ENCODE assay signal across 14 cellular contexts in genomic region chr22:45971389-45972028, GRCh38. TPM values are rescaled to one million over a fixed set of nuclear protein-coding genes. Genes with fewer than 3 reads are reported as not detected.
DNase-seq lines count a peak whose midpoint lies in the region; ATAC-seq, FAIRE-seq and TF ChIP-seq lines count a peak whose summit lies in the region.
"Had no signal": no experiment of that assay in that cellular context is flagged by ENCODE, and none has a peak within 500 bp of the region (broad histone marks: within the 10 kb centered on the region; RNA-seq: fewer than 3 reads in every experiment).

No MANE protein-coding gene starts in this region.

- FAIRE-seq in endothelial cell of umbilical vein (lab: Jason Lieb, UNC): no peak

- intact Hi-C loops in right cardiac atrium (cut with DNase I): no loop called here
- intact Hi-C loops in cardiac septum (cut with DNase I): no loop called here
- intact Hi-C loops in endothelial cell of umbilical vein (cut with micrococcal nuclease): no loop called here
- intact Hi-C loops in vagina (cut with DNase I): no loop called here

- H3K36me3 Mint-ChIP-seq in nephron progenitor cell (ENCODE audit: low read depth): no peaks in the 10 kb centered on the region

- H3K4me3 ChIP-seq in right cardiac atrium (ENCODE audit: low read length) (peak overlapping the region; percentile 8), endothelial cell of umbilical vein (replicated peaks in 1 of 3; ENCODE audit: insufficient read depth in 1 of 3, low read depth in 1 of 3, low read length in 3 of 3) (no peak overlapping the region), vagina (peak overlapping the region; percentile 15 to 21)
- H3K4me3 ChIP-seq: colonic mucosa, HAP-1 had no signal

- no peaks in the 10 kb centered on the region for H3K9me1 ChIP-seq in endothelial cell of umbilical vein (replicated peaks; ENCODE audit: control insufficient read depth, extremely low read depth, insufficient read depth, low read length)

- H3K4me3 Mint-ChIP-seq in nephron progenitor cell: peak overlapping the region; percentile 79

- no TSS peak for BruUV-seq in endothelial cell of umbilical vein (replicated peaks; lab: Mats Ljungman, UMichigan)

- H3K27me3 Mint-ChIP-seq in nephron progenitor cell (ENCODE audit: low read depth, poor library complexity): peaks cover 97% of the 10 kb centered on the region

- no peak overlapping the region for H3K27ac ChIP-seq in right cardiac atrium (ENCODE audit: low read length)
- H3K27ac ChIP-seq in endothelial cell of umbilical vein (ENCODE audit: insufficient read depth, low read depth, low read length): no peak overlapping the region
- no peak overlapping the region for H3K27ac ChIP-seq in vagina
- H3K27ac ChIP-seq: colonic mucosa had no signal

- POLR2A ChIA-PET in endothelial cell of umbilical vein (lab: Charles Lee): no interaction called here

- no peak for ATAC-seq in right cardiac atrium

- no peaks in the 10 kb centered on the region for H3K9me3 Mint-ChIP-seq in nephron progenitor cell
- H3K9me3 Mint-ChIP-seq: activated T-helper 2 cell treated with anti-CD3 and anti-CD28 coated beads, Interferon-gamma antibody, Interleukin-2, Interleukin-4, amounts not matched to agents 10 μg/mL and 5 μg/mL and 100 μg/mL, durations not matched to agents 14 hours and 24 hours and 36 hours had no signal

- no peaks in the 10 kb centered on the region for H4K20me1 ChIP-seq in endothelial cell of umbilical vein (replicated peaks; ENCODE audit: control insufficient read depth, extremely low read depth, insufficient read depth, low read length)

- H3K4me2 ChIP-seq in endothelial cell of umbilical vein (ENCODE audit: insufficient read depth, low read length): peak overlapping the region; percentile 15

- H3K27me3 ChIP-seq in right cardiac atrium (ENCODE audit: control insufficient read depth, insufficient read depth) (no peaks in the 10 kb centered on the region), endothelial cell of umbilical vein (ENCODE audit: control insufficient read depth in 2 of 2, insufficient read depth in 2 of 2, low read length in 2 of 2) (peaks cover 53 to 58% of the 10 kb centered on the region in 2 experiments), vagina (peaks cover 14% of the 10 kb centered on the region)

- CTCF ChIA-PET in endothelial cell of umbilical vein (lab: Charles Lee): interaction anchor here (1.4 kb wide), 1 partner anchor 393 kb away, joined by 3 read pairs; no protein-coding TSS in a partner anchor

- H2AFZ ChIP-seq in endothelial cell of umbilical vein (ENCODE audit: low read depth, low read length): no peak overlapping the region

- H3K9ac ChIP-seq in endothelial cell of umbilical vein (replicated peaks; ENCODE audit: extremely low read depth, insufficient read depth, low read length): no peak overlapping the region

- no peaks in the 10 kb centered on the region for H3K36me3 ChIP-seq in endothelial cell of umbilical vein (ENCODE audit: control insufficient read depth in 2 of 2, extremely low read depth in 1 of 2, insufficient read depth in 2 of 2, low read length in 2 of 2)
- H3K36me3 ChIP-seq in vagina: no peaks in the 10 kb centered on the region
- H3K36me3 ChIP-seq: colonic mucosa, HAP-1 had no signal

- TF ChIP-seq CTCF in endothelial cell of umbilical vein (IDR thresholded peaks at IDR 0.05; ENCODE audit: extremely low read depth in 1 of 2, insufficient read depth in 1 of 2, low read depth in 1 of 2, low read length in 2 of 2) (no peak), nephron progenitor cell (IDR thresholded peaks at IDR 0.05) (no peak), vagina (IDR thresholded peaks at IDR 0.05) (no peak)

- TF ChIP-seq POLR2A in endothelial cell of umbilical vein (IDR thresholded peaks at IDR 0.05; ENCODE audit: low read depth, low read length): no peak
- TF ChIP-seq POLR2A in vagina (IDR thresholded peaks at IDR 0.05): no peak

- 2% methylated on average over 69 of the region's 69 CpGs for WGBS in right cardiac atrium

- dilution Hi-C loops in endothelial cell of umbilical vein (cut with MboI; ENCODE audit: extremely low pct_ligation_motif_present, low sequenced_read_pairs): no loop called here

- H3K79me2 ChIP-seq in endothelial cell of umbilical vein (ENCODE audit: control insufficient read depth, insufficient read depth, low read length): no peaks in the 10 kb centered on the region

- H3K27ac Mint-ChIP-seq in nephron progenitor cell: no peak overlapping the region
- H3K27ac Mint-ChIP-seq: activated T-helper 2 cell treated with anti-CD3 and anti-CD28 coated beads, Interferon-gamma antibody, Interleukin-2, Interleukin-4, amounts not matched to agents 10 μg/mL and 5 μg/mL and 100 μg/mL, durations not matched to agents 14 hours and 24 hours and 36 hours had no signal

- H3K4me1 ChIP-seq in right cardiac atrium (ENCODE audit: control insufficient read depth, insufficient read depth, low read length) (no peaks in the 10 kb centered on the region), endothelial cell of umbilical vein (ENCODE audit: control insufficient read depth, extremely low read depth, insufficient read depth, low read length) (peaks cover 14% of the 10 kb centered on the region), vagina (peaks cover 35% of the 10 kb centered on the region)
- H3K4me1 ChIP-seq: colonic mucosa, HAP-1 had no signal

- H3K9me3 ChIP-seq in right cardiac atrium (ENCODE audit: control insufficient read depth, low read length) (no peaks in the 10 kb centered on the region), endothelial cell of umbilical vein (replicated peaks; ENCODE audit: control insufficient read depth, insufficient read depth, low read length) (no peaks in the 10 kb centered on the region), vagina (no peaks in the 10 kb centered on the region)
- H3K9me3 ChIP-seq: colonic mucosa, HAP-1 had no signal

- DNase-seq in right cardiac atrium: no peak
- DNase-seq in cardiac septum (ENCODE audit: low spot score): no peak
- no peak for DNase-seq in endothelial cell of umbilical vein (ENCODE audit: low read depth, low spot score)
- no peak for DNase-seq in nephron progenitor cell
- DNase-seq in vagina (ENCODE audit: extremely low spot score in 2 of 2): no peak
- DNase-seq in activated CD4-positive, alpha-beta T cell treated with anti-CD3 and anti-CD28 coated beads for 48 hours: no peak
- DNase-seq in RKO (ENCODE audit: low spot score): no peak
- no peak for DNase-seq in dermis blood vessel endothelial cell
- DNase-seq: activated CD4-positive, CD25-positive, alpha-beta regulatory T cell treated with anti-CD3 and anti-CD28 coated beads, Interleukin-2, amount 50 U/mL, for 72 hours; AML-193; colonic mucosa; occipital lobe had no signal

- H3K4me1 Mint-ChIP-seq in nephron progenitor cell: peaks cover 19% of the 10 kb centered on the region

TF ChIP-seq in endothelial cell of umbilical vein, 7 proteins besides CTCF, POLR2A, EP300 and RAD21:
- no peak for TF ChIP-seq JUN (IDR thresholded peaks at IDR 0.05; ENCODE audit: borderline replicate concordance, insufficient read depth, insufficient read length, low read depth)
- TF ChIP-seq EZH2 (IDR thresholded peaks at IDR 0.05; ENCODE audit: borderline replicate concordance, low read depth, low read length, severe bottlenecking): peak; percentile 92

RNA-seq across cellular contexts. Expression of gene WNT7B, which starts 5.5 kb away (rescaled TPM):
- total RNA-seq in right cardiac atrium (not detected), cardiac septum (not detected), endothelial cell of umbilical vein (not detected in 2 replicates), vagina (7.1 TPM), dermis blood vessel endothelial cell (not detected in 2 replicates)
- polyA plus RNA-seq in right cardiac atrium (not detected), endothelial cell of umbilical vein (not detected in 2 replicates)
- polyA plus RNA-seq in endothelial cell of umbilical vein (2011; cell fraction: cytosol; rRNA removed): not detected in 2 replicates
- polyA plus RNA-seq in endothelial cell of umbilical vein (2011; cell fraction: nucleus; rRNA removed): not detected in 2 replicates
- polyA plus RNA-seq in endothelial cell of umbilical vein (2012): not detected in 2 replicates
- polyA minus RNA-seq in endothelial cell of umbilical vein: not detected in 2 replicates
- polyA minus RNA-seq in endothelial cell of umbilical vein (2011; cell fraction: cytosol; rRNA and poly(A)+ RNA removed): 5.2 TPM
- not detected in 2 replicates for polyA minus RNA-seq in endothelial cell of umbilical vein (2011; cell fraction: nucleus; rRNA and poly(A)+ RNA removed)
- total RNA-seq: activated T-helper 2 cell treated with anti-CD3 and anti-CD28 coated beads, Interferon-gamma antibody, Interleukin-2, Interleukin-4, amounts not matched to agents 10 μg/mL and 5 μg/mL and 100 μg/mL, durations not matched to agents 14 hours and 24 hours and 36 hours had no signal

Comparison
In these comparisons a context has a peak if more than half of its experiments do, and no peak if none do; other contexts are left out.
1. H3K4me3 ChIP-seq: peak in right cardiac atrium (single experiment) and vagina (2 of 2); none in endothelial cell of umbilical vein (0 of 3).